ENCODE assay signal across 2 cellular contexts in genomic region chr2:6866239-6866745, GRCh38.
TF ChIP-seq lines count a peak whose summit lies in the region.

No MANE protein-coding gene starts in this region.

TF ChIP-seq in IMR-90, 13 proteins besides CTCF, POLR2A, EP300 and RAD21:
- TF ChIP-seq SMC3 (IDR thresholded peaks at IDR 0.05; ENCODE audit: low read depth, low read length): no peak
- no peak for TF ChIP-seq MAFK (IDR thresholded peaks at IDR 0.05; ENCODE audit: low read depth, low read length)
- no peak for TF ChIP-seq NFE2L2 (IDR thresholded peaks at IDR 0.05; ENCODE audit: low read depth, low read length)
- TF ChIP-seq MXI1 (IDR thresholded peaks at IDR 0.05; ENCODE audit: borderline replicate concordance, low read depth, low read length): no peak
- TF ChIP-seq RCOR1 (IDR thresholded peaks at IDR 0.05; ENCODE audit: insufficient replicate concordance, low read length): no peak
- TF ChIP-seq RFX5 (IDR thresholded peaks at IDR 0.05; ENCODE audit: low read depth, low read length): no peak
- TF ChIP-seq USF2 (IDR thresholded peaks at IDR 0.05; ENCODE audit: low read depth, low read length): no peak
- TF ChIP-seq BHLHE40 (IDR thresholded peaks at IDR 0.05; ENCODE audit: low read depth, low read length): no peak
- no peak for TF ChIP-seq MAZ (IDR thresholded peaks at IDR 0.05; ENCODE audit: borderline replicate concordance, low read depth, low read length)
- no peak for TF ChIP-seq FOS (IDR thresholded peaks at IDR 0.05; ENCODE audit: low read depth, low read length)
- TF ChIP-seq CEBPB (IDR thresholded peaks at IDR 0.05; ENCODE audit: low read depth, low read length): no peak
- no peak for TF ChIP-seq CHD1 (IDR thresholded peaks at IDR 0.05; ENCODE audit: low read depth, low read length)
- TF ChIP-seq, protein P1, sequence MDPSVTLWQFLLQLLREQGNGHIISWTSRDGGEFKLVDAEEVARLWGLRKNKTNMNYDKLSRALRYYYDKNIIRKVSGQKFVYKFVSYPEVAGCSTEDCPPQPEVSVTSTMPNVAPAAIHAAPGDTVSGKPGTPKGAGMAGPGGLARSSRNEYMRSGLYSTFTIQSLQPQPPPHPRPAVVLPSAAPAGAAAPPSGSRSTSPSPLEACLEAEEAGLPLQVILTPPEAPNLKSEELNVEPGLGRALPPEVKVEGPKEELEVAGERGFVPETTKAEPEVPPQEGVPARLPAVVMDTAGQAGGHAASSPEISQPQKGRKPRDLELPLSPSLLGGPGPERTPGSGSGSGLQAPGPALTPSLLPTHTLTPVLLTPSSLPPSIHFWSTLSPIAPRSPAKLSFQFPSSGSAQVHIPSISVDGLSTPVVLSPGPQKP (IDR thresholded peaks at IDR 0.05; ENCODE audit: borderline replicate concordance, low read depth, low read length): no peak

TF ChIP-seq in HepG2, 621 proteins besides CTCF, POLR2A, EP300 and RAD21:
- TF ChIP-seq, protein P2, sequence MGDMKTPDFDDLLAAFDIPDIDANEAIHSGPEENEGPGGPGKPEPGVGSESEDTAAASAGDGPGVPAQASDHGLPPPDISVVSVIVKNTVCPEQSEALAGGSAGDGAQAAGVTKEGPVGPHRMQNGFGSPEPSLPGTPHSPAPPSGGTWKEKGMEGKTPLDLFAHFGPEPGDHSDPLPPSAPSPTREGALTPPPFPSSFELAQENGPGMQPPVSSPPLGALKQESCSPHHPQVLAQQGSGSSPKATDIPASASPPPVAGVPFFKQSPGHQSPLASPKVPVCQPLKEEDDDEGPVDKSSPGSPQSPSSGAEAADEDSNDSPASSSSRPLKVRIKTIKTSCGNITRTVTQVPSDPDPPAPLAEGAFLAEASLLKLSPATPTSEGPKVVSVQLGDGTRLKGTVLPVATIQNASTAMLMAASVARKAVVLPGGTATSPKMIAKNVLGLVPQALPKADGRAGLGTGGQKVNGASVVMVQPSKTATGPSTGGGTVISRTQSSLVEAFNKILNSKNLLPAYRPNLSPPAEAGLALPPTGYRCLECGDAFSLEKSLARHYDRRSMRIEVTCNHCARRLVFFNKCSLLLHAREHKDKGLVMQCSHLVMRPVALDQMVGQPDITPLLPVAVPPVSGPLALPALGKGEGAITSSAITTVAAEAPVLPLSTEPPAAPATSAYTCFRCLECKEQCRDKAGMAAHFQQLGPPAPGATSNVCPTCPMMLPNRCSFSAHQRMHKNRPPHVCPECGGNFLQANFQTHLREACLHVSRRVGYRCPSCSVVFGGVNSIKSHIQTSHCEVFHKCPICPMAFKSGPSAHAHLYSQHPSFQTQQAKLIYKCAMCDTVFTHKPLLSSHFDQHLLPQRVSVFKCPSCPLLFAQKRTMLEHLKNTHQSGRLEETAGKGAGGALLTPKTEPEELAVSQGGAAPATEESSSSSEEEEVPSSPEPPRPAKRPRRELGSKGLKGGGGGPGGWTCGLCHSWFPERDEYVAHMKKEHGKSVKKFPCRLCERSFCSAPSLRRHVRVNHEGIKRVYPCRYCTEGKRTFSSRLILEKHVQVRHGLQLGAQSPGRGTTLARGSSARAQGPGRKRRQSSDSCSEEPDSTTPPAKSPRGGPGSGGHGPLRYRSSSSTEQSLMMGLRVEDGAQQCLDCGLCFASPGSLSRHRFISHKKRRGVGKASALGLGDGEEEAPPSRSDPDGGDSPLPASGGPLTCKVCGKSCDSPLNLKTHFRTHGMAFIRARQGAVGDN (CRISPR knock-in tag; IDR thresholded peaks at IDR 0.05): 0 out of 2 replicates have a peak, but pooled peaks have one; percentile 17
- no peak for TF ChIP-seq NFIB (CRISPR knock-in tag; IDR thresholded peaks at IDR 0.05; ENCODE audit: borderline replicate concordance)
- TF ChIP-seq, protein P3, sequence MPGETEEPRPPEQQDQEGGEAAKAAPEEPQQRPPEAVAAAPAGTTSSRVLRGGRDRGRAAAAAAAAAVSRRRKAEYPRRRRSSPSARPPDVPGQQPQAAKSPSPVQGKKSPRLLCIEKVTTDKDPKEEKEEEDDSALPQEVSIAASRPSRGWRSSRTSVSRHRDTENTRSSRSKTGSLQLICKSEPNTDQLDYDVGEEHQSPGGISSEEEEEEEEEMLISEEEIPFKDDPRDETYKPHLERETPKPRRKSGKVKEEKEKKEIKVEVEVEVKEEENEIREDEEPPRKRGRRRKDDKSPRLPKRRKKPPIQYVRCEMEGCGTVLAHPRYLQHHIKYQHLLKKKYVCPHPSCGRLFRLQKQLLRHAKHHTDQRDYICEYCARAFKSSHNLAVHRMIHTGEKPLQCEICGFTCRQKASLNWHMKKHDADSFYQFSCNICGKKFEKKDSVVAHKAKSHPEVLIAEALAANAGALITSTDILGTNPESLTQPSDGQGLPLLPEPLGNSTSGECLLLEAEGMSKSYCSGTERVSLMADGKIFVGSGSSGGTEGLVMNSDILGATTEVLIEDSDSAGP (CRISPR knock-in tag; IDR thresholded peaks at IDR 0.05; ENCODE audit: borderline replicate concordance): peak; percentile 44; the same call in 1 of the 2 replicates
- TF ChIP-seq SALL1 (CRISPR knock-in tag; IDR thresholded peaks at IDR 0.05): peak; percentile 7; the same call in 1 of the 2 replicates
- TF ChIP-seq E2F1 (CRISPR knock-in tag; IDR thresholded peaks at IDR 0.05): 0 out of 2 replicates have a peak, but pooled peaks have one; percentile 4
- TF ChIP-seq ATF7-NPFF (CRISPR knock-in tag; IDR thresholded peaks at IDR 0.05; ENCODE audit: low read depth): 0 out of 2 replicates have a peak, but pooled peaks have one; percentile 7
- no peak for TF ChIP-seq ATF7 (IDR thresholded peaks at IDR 0.05)
- TF ChIP-seq ATF7 (CRISPR knock-in tag; IDR thresholded peaks at IDR 0.05): 0 out of 2 replicates have a peak, but pooled peaks have one; percentile 8
- TF ChIP-seq, protein P4, sequence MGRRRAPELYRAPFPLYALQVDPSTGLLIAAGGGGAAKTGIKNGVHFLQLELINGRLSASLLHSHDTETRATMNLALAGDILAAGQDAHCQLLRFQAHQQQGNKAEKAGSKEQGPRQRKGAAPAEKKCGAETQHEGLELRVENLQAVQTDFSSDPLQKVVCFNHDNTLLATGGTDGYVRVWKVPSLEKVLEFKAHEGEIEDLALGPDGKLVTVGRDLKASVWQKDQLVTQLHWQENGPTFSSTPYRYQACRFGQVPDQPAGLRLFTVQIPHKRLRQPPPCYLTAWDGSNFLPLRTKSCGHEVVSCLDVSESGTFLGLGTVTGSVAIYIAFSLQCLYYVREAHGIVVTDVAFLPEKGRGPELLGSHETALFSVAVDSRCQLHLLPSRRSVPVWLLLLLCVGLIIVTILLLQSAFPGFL (CRISPR knock-in tag; IDR thresholded peaks at IDR 0.05): no peak
- 0 out of 2 replicates have a peak, but pooled peaks have one; percentile 49 for TF ChIP-seq TGIF2 (CRISPR knock-in tag; IDR thresholded peaks at IDR 0.05)
- TF ChIP-seq ZEB1 (IDR thresholded peaks at IDR 0.05; ENCODE audit: insufficient replicate concordance, low read depth): peak; percentile 90
- 0 out of 2 replicates have a peak, but pooled peaks have one; percentile 52 for TF ChIP-seq ZNF512B (CRISPR knock-in tag; IDR thresholded peaks at IDR 0.05; ENCODE audit: borderline replicate concordance)
- no peak for TF ChIP-seq SRY (CRISPR knock-in tag; IDR thresholded peaks at IDR 0.05)
- 0 out of 2 replicates have a peak, but pooled peaks have one; percentile 32 for TF ChIP-seq ZNF337 (CRISPR knock-in tag; IDR thresholded peaks at IDR 0.05; ENCODE audit: borderline replicate concordance, low read depth)
- TF ChIP-seq EZH2 (conservative IDR thresholded peaks at IDR 0.05; ENCODE audit: low read depth, low read length): peak; percentile 65; the same call in 1 of the 2 replicates
- TF ChIP-seq RXRA (CRISPR knock-in tag; IDR thresholded peaks at IDR 0.05): no peak
- no peak for TF ChIP-seq ISX (CRISPR knock-in tag; conservative IDR thresholded peaks at IDR 0.05)
- peak; percentile 37; the same call in 1 of the 2 replicates for TF ChIP-seq ZNF709 (CRISPR knock-in tag; IDR thresholded peaks at IDR 0.05)
- 0 out of 2 replicates have a peak, but pooled peaks have one; percentile 50 for TF ChIP-seq MTERF4 (CRISPR knock-in tag; IDR thresholded peaks at IDR 0.05)
- TF ChIP-seq ZNF790 (CRISPR knock-in tag; IDR thresholded peaks at IDR 0.05; ENCODE audit: borderline replicate concordance): 0 out of 2 replicates have a peak, but pooled peaks have one; percentile 14
- 0 out of 2 replicates have a peak, but pooled peaks have one; percentile 16 for TF ChIP-seq PITX1 (CRISPR knock-in tag; IDR thresholded peaks at IDR 0.05)
- TF ChIP-seq ZNF629 (CRISPR knock-in tag; conservative IDR thresholded peaks at IDR 0.05): no peak
TF ChIP-seq in HepG2: peak in this region for 15.
